24 cellular contexts compared by ENCODE assay signal in the genomic region with DNA sequence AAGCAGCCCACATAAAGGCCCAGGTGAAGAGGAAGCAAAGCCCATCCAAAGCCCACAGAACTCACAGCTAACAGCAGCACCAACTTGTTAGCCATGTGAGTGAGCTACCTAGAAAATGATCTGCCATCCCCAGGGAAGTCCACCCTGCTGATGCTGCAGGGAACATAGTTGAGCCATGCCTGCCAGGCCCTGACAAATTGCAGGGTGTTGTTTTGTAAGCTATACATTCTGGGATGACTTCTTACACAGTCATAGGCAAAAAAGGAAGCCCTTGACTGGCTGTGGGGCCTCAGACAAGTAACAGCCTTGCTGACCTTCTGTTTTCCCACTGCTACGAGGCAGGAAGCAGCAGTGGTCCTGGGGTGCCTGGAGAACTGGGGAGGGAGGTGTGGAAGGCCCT.
"Had no signal": no experiment of that assay in that cellular context is flagged by ENCODE, and none has a peak within 500 bp of the region (broad histone marks: within the 10 kb centered on the region; RNA-seq: fewer than 3 reads in every experiment).

No MANE protein-coding gene starts in this region.

- H3K27me3 ChIP-seq: right atrium auricular region, tibial nerve, upper lobe of left lung, uterus had no signal

- H3K4me1 ChIP-seq: esophagus squamous epithelium, lower lobe of right lung, parathyroid adenoma, prostate gland, right atrium auricular region, tibial nerve, upper lobe of left lung, uterus had no signal

- H3K9me3 ChIP-seq: esophagus squamous epithelium, lower lobe of right lung, prostate gland, right atrium auricular region, thoracic aorta, upper lobe of left lung, uterus had no signal

- H3K36me3 ChIP-seq: esophagus squamous epithelium, lower lobe of right lung, prostate gland, right atrium auricular region, thoracic aorta, tibial nerve, upper lobe of left lung, uterus had no signal

- DNase-seq: cortex of kidney; effector memory CD8-positive, alpha-beta T cell; erythroblast; esophagus squamous epithelium; foreskin melanocyte; hypothalamus; immature natural killer cell; islet precursor cell; left ventricle myocardium superior; lower lobe of right lung; naive B cell; stimulated activated CD4-positive, alpha-beta T cell treated with anti-CD3 and anti-CD28 coated beads, Interleukin-4, amount 100 ng/mL, for 4 hours; stimulated activated naive CD8-positive, alpha-beta T cell treated with anti-CD3 and anti-CD28 coated beads, Interleukin-15, Interleukin-2, amounts not matched to agents 100 U/mL and 50 U/mL, for 24 hours; substantia nigra had no signal

- H3K27ac ChIP-seq: esophagus squamous epithelium, lower lobe of right lung, parathyroid adenoma, prostate gland, right atrium auricular region, thoracic aorta, tibial nerve, upper lobe of left lung, uterus had no signal

- ATAC-seq: effector memory CD8-positive, alpha-beta T cell; left ventricle myocardium superior; lower lobe of right lung; natural killer cell treated with Interleukin-12 subunit alpha and Interleukin-12 subunit beta and Interleukin-15 and Interleukin-18, amount 100 ng/mL, for 72 hours; sciatic nerve; stimulated activated memory B cell treated with anti-CD40 and anti-IgM and Interleukin-4, amounts not matched to agents 10 μg/mL and 1 μg/mL and 100 μg/mL, for 72 hours; stimulated activated naive CD8-positive, alpha-beta T cell treated with anti-CD3 and anti-CD28 coated beads, Interleukin-15, Interleukin-2, amounts not matched to agents 100 U/mL and 50 U/mL, for 24 hours had no signal

- H3K4me3 ChIP-seq: esophagus squamous epithelium, lower lobe of right lung, prostate gland, right atrium auricular region, thoracic aorta, tibial nerve, upper lobe of left lung, uterus had no signal
